Comparison of ENCODE assay signal across 1 cellular context in the genomic region with DNA sequence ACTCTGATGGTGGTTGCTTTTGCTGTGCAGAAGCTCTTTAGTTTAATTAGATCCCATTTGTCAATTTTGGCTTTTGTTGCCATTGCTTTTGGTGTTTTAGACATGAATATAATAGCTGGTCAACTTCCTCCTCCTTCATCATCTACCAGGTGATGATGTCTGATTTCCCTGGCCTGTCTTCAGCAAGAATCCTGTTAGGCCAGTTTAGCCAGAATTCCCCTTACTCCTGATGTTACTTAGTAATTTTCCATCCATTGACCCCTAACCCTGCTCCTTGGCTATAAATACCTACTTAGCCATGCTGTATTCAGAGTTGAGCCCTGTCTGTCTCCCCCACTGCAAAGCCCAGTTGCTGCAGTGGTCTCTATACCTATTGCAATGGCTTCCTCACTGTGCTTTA.
TF ChIP-seq lines count a peak whose summit lies in the region.

No MANE protein-coding gene starts in this region.

TF ChIP-seq in HCT116, 20 proteins besides CTCF, POLR2A, EP300 and RAD21:
- TF ChIP-seq, protein P1, sequence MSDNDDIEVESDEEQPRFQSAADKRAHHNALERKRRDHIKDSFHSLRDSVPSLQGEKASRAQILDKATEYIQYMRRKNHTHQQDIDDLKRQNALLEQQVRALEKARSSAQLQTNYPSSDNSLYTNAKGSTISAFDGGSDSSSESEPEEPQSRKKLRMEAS (IDR thresholded peaks at IDR 0.05): peak; percentile 37; the same call in 1 of the 2 replicates
- TF ChIP-seq ZNF274 (IDR thresholded peaks at IDR 0.05; ENCODE audit: low read depth, low read length): no peak
- no peak for TF ChIP-seq SRF (IDR thresholded peaks at IDR 0.05; ENCODE audit: low read depth)
- no peak for TF ChIP-seq POLR2AphosphoS5 (IDR thresholded peaks at IDR 0.05; ENCODE audit: low read depth, low read length)
- peak; percentile 38; the same call in 1 of the 2 replicates for TF ChIP-seq JUND (IDR thresholded peaks at IDR 0.05)
- TF ChIP-seq CBX3 (IDR thresholded peaks at IDR 0.05; ENCODE audit: low read depth): peak; percentile 68; the same call in 1 of the 2 replicates
- TF ChIP-seq CEBPB (IDR thresholded peaks at IDR 0.05; ENCODE audit: low read depth): peak; percentile 34
- TF ChIP-seq, protein P2, sequence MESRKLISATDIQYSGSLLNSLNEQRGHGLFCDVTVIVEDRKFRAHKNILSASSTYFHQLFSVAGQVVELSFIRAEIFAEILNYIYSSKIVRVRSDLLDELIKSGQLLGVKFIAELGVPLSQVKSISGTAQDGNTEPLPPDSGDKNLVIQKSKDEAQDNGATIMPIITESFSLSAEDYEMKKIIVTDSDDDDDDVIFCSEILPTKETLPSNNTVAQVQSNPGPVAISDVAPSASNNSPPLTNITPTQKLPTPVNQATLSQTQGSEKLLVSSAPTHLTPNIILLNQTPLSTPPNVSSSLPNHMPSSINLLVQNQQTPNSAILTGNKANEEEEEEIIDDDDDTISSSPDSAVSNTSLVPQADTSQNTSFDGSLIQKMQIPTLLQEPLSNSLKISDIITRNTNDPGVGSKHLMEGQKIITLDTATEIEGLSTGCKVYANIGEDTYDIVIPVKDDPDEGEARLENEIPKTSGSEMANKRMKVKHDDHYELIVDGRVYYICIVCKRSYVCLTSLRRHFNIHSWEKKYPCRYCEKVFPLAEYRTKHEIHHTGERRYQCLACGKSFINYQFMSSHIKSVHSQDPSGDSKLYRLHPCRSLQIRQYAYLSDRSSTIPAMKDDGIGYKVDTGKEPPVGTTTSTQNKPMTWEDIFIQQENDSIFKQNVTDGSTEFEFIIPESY (IDR thresholded peaks at IDR 0.05; ENCODE audit: extremely low read depth, insufficient replicate concordance, low read length): no peak
- TF ChIP-seq SP1 (IDR thresholded peaks at IDR 0.05; ENCODE audit: low read depth): peak; percentile 82
TF ChIP-seq in HCT116: peak in this region for 5.
